ENCODE assay signal across 10 cellular contexts in the genomic region with DNA sequence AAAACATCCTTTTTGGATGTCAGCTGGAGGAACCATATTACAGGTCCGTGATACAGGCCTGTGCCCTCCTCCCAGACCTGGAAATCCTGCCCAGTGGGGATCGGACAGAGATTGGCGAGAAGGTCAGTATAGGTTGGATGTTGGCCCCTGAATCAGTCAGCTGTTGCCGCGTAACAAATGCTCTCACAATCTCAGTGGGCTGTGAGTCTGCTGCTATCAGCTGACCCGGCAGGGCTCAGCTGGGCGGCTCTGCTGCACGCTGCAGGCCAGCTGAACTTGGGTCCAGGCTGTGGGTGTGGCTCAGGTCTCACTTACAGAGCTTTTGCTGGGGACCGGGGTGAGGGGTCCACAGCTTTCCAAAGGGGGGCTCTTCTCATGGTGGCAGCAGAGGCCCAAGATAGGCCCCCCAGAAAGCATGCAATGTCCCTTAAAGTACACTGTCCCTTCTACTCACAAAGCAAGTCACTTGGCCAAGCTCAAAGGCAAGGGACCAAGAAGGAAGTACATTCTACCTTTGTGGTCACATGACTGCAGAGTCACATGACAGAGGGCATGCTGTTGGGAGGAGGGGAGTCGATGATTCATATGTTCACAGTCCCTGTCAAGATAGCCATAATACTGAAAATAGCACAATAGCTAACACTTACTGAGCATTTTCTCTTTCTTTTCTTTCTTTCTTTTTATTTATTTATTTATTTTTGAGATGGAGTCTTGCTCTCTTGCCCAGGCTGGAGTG.
DNase-seq lines count a peak whose midpoint lies in the region; ATAC-seq and TF ChIP-seq lines count a peak whose summit lies in the region.
"Had no signal": no experiment of that assay in that cellular context is flagged by ENCODE, and none has a peak within 500 bp of the region (broad histone marks: within the 10 kb centered on the region; RNA-seq: fewer than 3 reads in every experiment).

No MANE protein-coding gene starts in this region.

- H3K4me1 ChIP-seq in DND-41 (ENCODE audit: insufficient read depth, low read length) = no peaks in the 10 kb centered on the region

- H3K4me3 Mint-ChIP-seq in activated CD8-positive, alpha-beta T cell treated with anti-CD3 and anti-CD28 coated beads, Interleukin-2, amount 10 ng/mL, durations not matched to agents 7 days and 5 days = no peak overlapping the region
- H3K4me3 Mint-ChIP-seq in nephron progenitor cell = no peak overlapping the region

- no peaks in the 10 kb centered on the region; the same call in 1 of the 2 replicates for H4K20me1 ChIP-seq in DND-41 (ENCODE audit: insufficient read depth, low read length)

- no peak overlapping the region for H3K27ac ChIP-seq in DND-41 (ENCODE audit: low read length)
- H3K27ac ChIP-seq: VCaP had no signal

- H3K36me3 Mint-ChIP-seq in activated CD8-positive, alpha-beta T cell treated with anti-CD3 and anti-CD28 coated beads, Interleukin-2, amount 10 ng/mL, durations not matched to agents 7 days and 5 days (ENCODE audit: low read depth) = peaks cover 68% of the 10 kb centered on the region
- H3K36me3 Mint-ChIP-seq in nephron progenitor cell (ENCODE audit: low read depth) = peaks cover 78% of the 10 kb centered on the region

- H3K9me3 ChIP-seq in DND-41 (ENCODE audit: insufficient read depth, low read length, severe bottlenecking) = no peaks in the 10 kb centered on the region

- no peak overlapping the region for H2AFZ ChIP-seq in DND-41 (ENCODE audit: low read depth, low read length)

- no peak overlapping the region for H3K4me3 ChIP-seq in DND-41 (ENCODE audit: low read depth in 1 of 2, low read length in 2 of 2)

- peaks cover 79% of the 10 kb centered on the region for H3K36me3 ChIP-seq in DND-41 (ENCODE audit: insufficient read depth, low read length)

- ATAC-seq in DND-41 (ENCODE audit: insufficient read depth, low read depth) (no peak; the same call in 2 of the 3 replicates), GM21737 (IDR thresholded peaks at IDR 0.05; ENCODE audit: unreplicated experiment) (no peak), GM19463 (IDR thresholded peaks at IDR 0.05; ENCODE audit: unreplicated experiment) (no peak)
- no peak for ATAC-seq in activated CD8-positive, alpha-beta T cell treated with anti-CD3 and anti-CD28 coated beads, Interleukin-2, amount 10 ng/mL, durations not matched to agents 7 days and 5 days

- no peak for TF ChIP-seq CTCF in DND-41 (IDR thresholded peaks at IDR 0.05; ENCODE audit: borderline replicate concordance, extremely low read depth, low read length, poor library complexity, severe bottlenecking)
- no peak for TF ChIP-seq CTCF in nephron progenitor cell (IDR thresholded peaks at IDR 0.05)

- POLR2A ChIA-PET in activated CD8-positive, alpha-beta T cell treated with anti-CD3 and anti-CD28 coated beads, Interleukin-2, amount 10 ng/mL, durations not matched to agents 7 days and 5 days (lab: Charles Lee) = interaction anchor here (0.6 kb wide), 1 partner anchor 15 kb away, joined by 3 read pairs; no protein-coding TSS in a partner anchor

- H3K27me3 Mint-ChIP-seq in activated CD8-positive, alpha-beta T cell treated with anti-CD3 and anti-CD28 coated beads, Interleukin-2, amount 10 ng/mL, durations not matched to agents 7 days and 5 days (ENCODE audit: low read depth) = no peaks in the 10 kb centered on the region
- no peaks in the 10 kb centered on the region for H3K27me3 Mint-ChIP-seq in nephron progenitor cell (ENCODE audit: low read depth, poor library complexity)

- no peaks in the 10 kb centered on the region for H3K27me3 ChIP-seq in DND-41 (ENCODE audit: insufficient read depth, low read length, poor library complexity)

- no peaks in the 10 kb centered on the region for H3K4me1 Mint-ChIP-seq in activated CD8-positive, alpha-beta T cell treated with anti-CD3 and anti-CD28 coated beads, Interleukin-2, amount 10 ng/mL, durations not matched to agents 7 days and 5 days (ENCODE audit: low read depth)
- H3K4me1 Mint-ChIP-seq in nephron progenitor cell = no peaks in the 10 kb centered on the region

- no peak overlapping the region for H3K27ac Mint-ChIP-seq in activated CD8-positive, alpha-beta T cell treated with anti-CD3 and anti-CD28 coated beads, Interleukin-2, amount 10 ng/mL, durations not matched to agents 7 days and 5 days
- no peak overlapping the region for H3K27ac Mint-ChIP-seq in nephron progenitor cell

- CTCF ChIA-PET in activated CD8-positive, alpha-beta T cell treated with anti-CD3 and anti-CD28 coated beads, Interleukin-2, amount 10 ng/mL, durations not matched to agents 7 days and 5 days (lab: Charles Lee) = no interaction called here

- no peak overlapping the region for H3K4me2 ChIP-seq in DND-41 (ENCODE audit: insufficient read depth, low read length)

- H3K79me2 ChIP-seq in DND-41 (ENCODE audit: insufficient read depth, low read length) = no peaks in the 10 kb centered on the region

- no peak overlapping the region for H3K9ac ChIP-seq in DND-41 (ENCODE audit: low read depth, low read length)

- peaks cover 13% of the 10 kb centered on the region for H3K9me3 Mint-ChIP-seq in activated CD8-positive, alpha-beta T cell treated with anti-CD3 and anti-CD28 coated beads, Interleukin-2, amount 10 ng/mL, durations not matched to agents 7 days and 5 days (ENCODE audit: insufficient read depth)
- H3K9me3 Mint-ChIP-seq in nephron progenitor cell = peaks cover 11% of the 10 kb centered on the region

- DNase-seq in DND-41 (peak; percentile 32), LHCN-M2 (ENCODE audit: low read depth) (peak; percentile 46), lung microvascular endothelial cell (ENCODE audit: low read depth in 2 of 2) (peak; percentile 13 to 36), GF-D8 (lab: John Stamatoyannopoulos, UW) (no peak), nephron progenitor cell (no peak)
- peak; percentile 28 for DNase-seq in activated CD8-positive, alpha-beta T cell treated with anti-CD3 and anti-CD28 coated beads, Interleukin-2, amount 10 ng/mL, durations not matched to agents 7 days and 5 days
- DNase-seq: occipital lobe had no signal

Comparison
In these comparisons a context has a peak if more than half of its experiments do, and no peak if none do; other contexts are left out.
1. DNase-seq: peak in DND-41 (single experiment), LHCN-M2 (single experiment), activated CD8-positive, alpha-beta T cell treated with anti-CD3 and anti-CD28 coated beads, Interleukin-2, amount 10 ng/mL, durations not matched to agents 7 days and 5 days (single experiment) and lung microvascular endothelial cell (2 of 2); none in GF-D8 (single experiment) and nephron progenitor cell (single experiment).